In genomic region chrX:13653022-13653693, GRCh38 we compare ENCODE assay signal across 1 cellular context.
TF ChIP-seq lines count a peak whose summit lies in the region.

TSS of gene TCEANC (plus strand) at chrX:13653141. CDS start at chrX:13662509, 9,368 bp downstream.

TF ChIP-seq in HepG2, 621 proteins besides CTCF, POLR2A, EP300 and RAD21 (continued from another document and continues in another):
- TF ChIP-seq, protein P1, sequence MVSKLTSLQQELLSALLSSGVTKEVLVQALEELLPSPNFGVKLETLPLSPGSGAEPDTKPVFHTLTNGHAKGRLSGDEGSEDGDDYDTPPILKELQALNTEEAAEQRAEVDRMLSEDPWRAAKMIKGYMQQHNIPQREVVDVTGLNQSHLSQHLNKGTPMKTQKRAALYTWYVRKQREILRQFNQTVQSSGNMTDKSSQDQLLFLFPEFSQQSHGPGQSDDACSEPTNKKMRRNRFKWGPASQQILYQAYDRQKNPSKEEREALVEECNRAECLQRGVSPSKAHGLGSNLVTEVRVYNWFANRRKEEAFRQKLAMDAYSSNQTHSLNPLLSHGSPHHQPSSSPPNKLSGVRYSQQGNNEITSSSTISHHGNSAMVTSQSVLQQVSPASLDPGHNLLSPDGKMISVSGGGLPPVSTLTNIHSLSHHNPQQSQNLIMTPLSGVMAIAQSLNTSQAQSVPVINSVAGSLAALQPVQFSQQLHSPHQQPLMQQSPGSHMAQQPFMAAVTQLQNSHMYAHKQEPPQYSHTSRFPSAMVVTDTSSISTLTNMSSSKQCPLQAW (CRISPR knock-in tag; IDR thresholded peaks at IDR 0.05) = 0 out of 2 replicates have a peak, but pooled peaks have one; percentile 13
- TF ChIP-seq, protein P2, sequence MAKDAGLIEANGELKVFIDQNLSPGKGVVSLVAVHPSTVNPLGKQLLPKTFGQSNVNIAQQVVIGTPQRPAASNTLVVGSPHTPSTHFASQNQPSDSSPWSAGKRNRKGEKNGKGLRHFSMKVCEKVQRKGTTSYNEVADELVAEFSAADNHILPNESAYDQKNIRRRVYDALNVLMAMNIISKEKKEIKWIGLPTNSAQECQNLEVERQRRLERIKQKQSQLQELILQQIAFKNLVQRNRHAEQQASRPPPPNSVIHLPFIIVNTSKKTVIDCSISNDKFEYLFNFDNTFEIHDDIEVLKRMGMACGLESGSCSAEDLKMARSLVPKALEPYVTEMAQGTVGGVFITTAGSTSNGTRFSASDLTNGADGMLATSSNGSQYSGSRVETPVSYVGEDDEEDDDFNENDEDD (CRISPR knock-in tag; IDR thresholded peaks at IDR 0.05; ENCODE audit: borderline replicate concordance) = peak; percentile 28; the same call in 1 of the 2 replicates
- TF ChIP-seq NFYC (CRISPR knock-in tag; IDR thresholded peaks at IDR 0.05) (peak; percentile 83), YEATS2 (CRISPR knock-in tag; IDR thresholded peaks at IDR 0.05; ENCODE audit: borderline replicate concordance) (peak; percentile 72; the same call in 1 of the 2 replicates), ELF1 (CRISPR knock-in tag; IDR thresholded peaks at IDR 0.05) (peak; percentile 58), BHLHE40 (IDR thresholded peaks at IDR 0.05; ENCODE audit: low read length) (no peak), SOX5 (CRISPR knock-in tag; IDR thresholded peaks at IDR 0.05; ENCODE audit: borderline replicate concordance) (peak; percentile 24; the same call in 1 of the 2 replicates), HOXA7 (CRISPR knock-in tag; IDR thresholded peaks at IDR 0.05) (no peak), PHF8 (CRISPR knock-in tag; IDR thresholded peaks at IDR 0.05) (peak; percentile 68), HMG20A (CRISPR knock-in tag; IDR thresholded peaks at IDR 0.05; ENCODE audit: borderline replicate concordance) (no peak), SUZ12 (IDR thresholded peaks at IDR 0.05; ENCODE audit: low read depth, low read length) (no peak), ZMYM4 (CRISPR knock-in tag; IDR thresholded peaks at IDR 0.05) (peak; percentile 40; the same call in 1 of the 2 replicates), ZNF574 (CRISPR knock-in tag; IDR thresholded peaks at IDR 0.05) (peak; percentile 55; the same call in 1 of the 2 replicates), ZBTB25 (CRISPR knock-in tag; IDR thresholded peaks at IDR 0.05) (peak; percentile 83), SP2 (CRISPR knock-in tag; IDR thresholded peaks at IDR 0.05) (0 out of 2 replicates have a peak, but pooled peaks have one; percentile 9), KDM3A (CRISPR knock-in tag; IDR thresholded peaks at IDR 0.05; ENCODE audit: low read depth) (peak; percentile 52; the same call in 1 of the 2 replicates), IRF2 (CRISPR knock-in tag; IDR thresholded peaks at IDR 0.05) (peak; percentile 69; the same call in 1 of the 2 replicates), XRCC5 (optimal IDR thresholded peaks at IDR 0.05; ENCODE audit: low read length) (peak; percentile 38), ZNF788 (CRISPR knock-in tag; IDR thresholded peaks at IDR 0.05; ENCODE audit: borderline replicate concordance) (0 out of 2 replicates have a peak, but pooled peaks have one; percentile 26), TBX2 (CRISPR knock-in tag; IDR thresholded peaks at IDR 0.05; ENCODE audit: borderline replicate concordance) (peak; percentile 34; the same call in 1 of the 2 replicates), MATR3 (CRISPR knock-in tag; IDR thresholded peaks at IDR 0.05) (no peak), KAT2B (IDR thresholded peaks at IDR 0.05; ENCODE audit: borderline replicate concordance, low read depth, low read length) (no peak), ZMAT3 (CRISPR knock-in tag; conservative IDR thresholded peaks at IDR 0.05) (no peak), ZNF772 (CRISPR knock-in tag; IDR thresholded peaks at IDR 0.05) (0 out of 2 replicates have a peak, but pooled peaks have one; percentile 24), ZNF687 (CRISPR knock-in tag; IDR thresholded peaks at IDR 0.05) (peak; percentile 87), ETV5 (CRISPR knock-in tag; IDR thresholded peaks at IDR 0.05; ENCODE audit: borderline replicate concordance) (peak; percentile 79), TAF1 (CRISPR knock-in tag; IDR thresholded peaks at IDR 0.05) (peak; percentile 46), TFDP2 (CRISPR knock-in tag; IDR thresholded peaks at IDR 0.05) (0 out of 2 replicates have a peak, but pooled peaks have one; percentile 43)
- TF ChIP-seq, protein P3, sequence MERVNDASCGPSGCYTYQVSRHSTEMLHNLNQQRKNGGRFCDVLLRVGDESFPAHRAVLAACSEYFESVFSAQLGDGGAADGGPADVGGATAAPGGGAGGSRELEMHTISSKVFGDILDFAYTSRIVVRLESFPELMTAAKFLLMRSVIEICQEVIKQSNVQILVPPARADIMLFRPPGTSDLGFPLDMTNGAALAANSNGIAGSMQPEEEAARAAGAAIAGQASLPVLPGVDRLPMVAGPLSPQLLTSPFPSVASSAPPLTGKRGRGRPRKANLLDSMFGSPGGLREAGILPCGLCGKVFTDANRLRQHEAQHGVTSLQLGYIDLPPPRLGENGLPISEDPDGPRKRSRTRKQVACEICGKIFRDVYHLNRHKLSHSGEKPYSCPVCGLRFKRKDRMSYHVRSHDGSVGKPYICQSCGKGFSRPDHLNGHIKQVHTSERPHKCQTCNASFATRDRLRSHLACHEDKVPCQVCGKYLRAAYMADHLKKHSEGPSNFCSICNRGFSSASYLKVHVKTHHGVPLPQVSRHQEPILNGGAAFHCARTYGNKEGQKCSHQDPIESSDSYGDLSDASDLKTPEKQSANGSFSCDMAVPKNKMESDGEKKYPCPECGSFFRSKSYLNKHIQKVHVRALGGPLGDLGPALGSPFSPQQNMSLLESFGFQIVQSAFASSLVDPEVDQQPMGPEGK (CRISPR knock-in tag; IDR thresholded peaks at IDR 0.05) = 0 out of 2 replicates have a peak, but pooled peaks have one; percentile 14
- TF ChIP-seq, protein P4, sequence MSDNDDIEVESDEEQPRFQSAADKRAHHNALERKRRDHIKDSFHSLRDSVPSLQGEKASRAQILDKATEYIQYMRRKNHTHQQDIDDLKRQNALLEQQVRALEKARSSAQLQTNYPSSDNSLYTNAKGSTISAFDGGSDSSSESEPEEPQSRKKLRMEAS (IDR thresholded peaks at IDR 0.05) = peak; percentile 31; the same call in 1 of the 2 replicates
- TF ChIP-seq, protein P5, sequence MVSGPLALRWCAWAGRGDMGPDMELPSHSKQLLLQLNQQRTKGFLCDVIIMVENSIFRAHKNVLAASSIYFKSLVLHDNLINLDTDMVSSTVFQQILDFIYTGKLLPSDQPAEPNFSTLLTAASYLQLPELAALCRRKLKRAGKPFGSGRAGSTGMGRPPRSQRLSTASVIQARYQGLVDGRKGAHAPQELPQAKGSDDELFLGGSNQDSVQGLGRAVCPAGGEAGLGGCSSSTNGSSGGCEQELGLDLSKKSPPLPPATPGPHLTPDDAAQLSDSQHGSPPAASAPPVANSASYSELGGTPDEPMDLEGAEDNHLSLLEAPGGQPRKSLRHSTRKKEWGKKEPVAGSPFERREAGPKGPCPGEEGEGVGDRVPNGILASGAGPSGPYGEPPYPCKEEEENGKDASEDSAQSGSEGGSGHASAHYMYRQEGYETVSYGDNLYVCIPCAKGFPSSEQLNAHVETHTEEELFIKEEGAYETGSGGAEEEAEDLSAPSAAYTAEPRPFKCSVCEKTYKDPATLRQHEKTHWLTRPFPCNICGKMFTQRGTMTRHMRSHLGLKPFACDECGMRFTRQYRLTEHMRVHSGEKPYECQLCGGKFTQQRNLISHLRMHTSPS (CRISPR knock-in tag; IDR thresholded peaks at IDR 0.05; ENCODE audit: low read depth) = no peak
- TF ChIP-seq, protein P6, sequence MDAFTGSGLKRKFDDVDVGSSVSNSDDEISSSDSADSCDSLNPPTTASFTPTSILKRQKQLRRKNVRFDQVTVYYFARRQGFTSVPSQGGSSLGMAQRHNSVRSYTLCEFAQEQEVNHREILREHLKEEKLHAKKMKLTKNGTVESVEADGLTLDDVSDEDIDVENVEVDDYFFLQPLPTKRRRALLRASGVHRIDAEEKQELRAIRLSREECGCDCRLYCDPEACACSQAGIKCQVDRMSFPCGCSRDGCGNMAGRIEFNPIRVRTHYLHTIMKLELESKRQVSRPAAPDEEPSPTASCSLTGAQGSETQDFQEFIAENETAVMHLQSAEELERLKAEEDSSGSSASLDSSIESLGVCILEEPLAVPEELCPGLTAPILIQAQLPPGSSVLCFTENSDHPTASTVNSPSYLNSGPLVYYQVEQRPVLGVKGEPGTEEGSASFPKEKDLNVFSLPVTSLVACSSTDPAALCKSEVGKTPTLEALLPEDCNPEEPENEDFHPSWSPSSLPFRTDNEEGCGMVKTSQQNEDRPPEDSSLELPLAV (CRISPR knock-in tag; conservative IDR thresholded peaks at IDR 0.05; ENCODE audit: low read depth) = no peak
- TF ChIP-seq, protein P7, sequence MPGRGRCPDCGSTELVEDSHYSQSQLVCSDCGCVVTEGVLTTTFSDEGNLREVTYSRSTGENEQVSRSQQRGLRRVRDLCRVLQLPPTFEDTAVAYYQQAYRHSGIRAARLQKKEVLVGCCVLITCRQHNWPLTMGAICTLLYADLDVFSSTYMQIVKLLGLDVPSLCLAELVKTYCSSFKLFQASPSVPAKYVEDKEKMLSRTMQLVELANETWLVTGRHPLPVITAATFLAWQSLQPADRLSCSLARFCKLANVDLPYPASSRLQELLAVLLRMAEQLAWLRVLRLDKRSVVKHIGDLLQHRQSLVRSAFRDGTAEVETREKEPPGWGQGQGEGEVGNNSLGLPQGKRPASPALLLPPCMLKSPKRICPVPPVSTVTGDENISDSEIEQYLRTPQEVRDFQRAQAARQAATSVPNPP (CRISPR knock-in tag; IDR thresholded peaks at IDR 0.05) = no peak
- TF ChIP-seq, protein P8, sequence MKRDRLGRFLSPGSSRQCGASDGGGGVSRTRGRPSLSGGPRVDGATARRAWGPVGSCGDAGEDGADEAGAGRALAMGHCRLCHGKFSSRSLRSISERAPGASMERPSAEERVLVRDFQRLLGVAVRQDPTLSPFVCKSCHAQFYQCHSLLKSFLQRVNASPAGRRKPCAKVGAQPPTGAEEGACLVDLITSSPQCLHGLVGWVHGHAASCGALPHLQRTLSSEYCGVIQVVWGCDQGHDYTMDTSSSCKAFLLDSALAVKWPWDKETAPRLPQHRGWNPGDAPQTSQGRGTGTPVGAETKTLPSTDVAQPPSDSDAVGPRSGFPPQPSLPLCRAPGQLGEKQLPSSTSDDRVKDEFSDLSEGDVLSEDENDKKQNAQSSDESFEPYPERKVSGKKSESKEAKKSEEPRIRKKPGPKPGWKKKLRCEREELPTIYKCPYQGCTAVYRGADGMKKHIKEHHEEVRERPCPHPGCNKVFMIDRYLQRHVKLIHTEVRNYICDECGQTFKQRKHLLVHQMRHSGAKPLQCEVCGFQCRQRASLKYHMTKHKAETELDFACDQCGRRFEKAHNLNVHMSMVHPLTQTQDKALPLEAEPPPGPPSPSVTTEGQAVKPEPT (CRISPR knock-in tag; IDR thresholded peaks at IDR 0.05; ENCODE audit: low read depth) = no peak
